In the genomic region with DNA sequence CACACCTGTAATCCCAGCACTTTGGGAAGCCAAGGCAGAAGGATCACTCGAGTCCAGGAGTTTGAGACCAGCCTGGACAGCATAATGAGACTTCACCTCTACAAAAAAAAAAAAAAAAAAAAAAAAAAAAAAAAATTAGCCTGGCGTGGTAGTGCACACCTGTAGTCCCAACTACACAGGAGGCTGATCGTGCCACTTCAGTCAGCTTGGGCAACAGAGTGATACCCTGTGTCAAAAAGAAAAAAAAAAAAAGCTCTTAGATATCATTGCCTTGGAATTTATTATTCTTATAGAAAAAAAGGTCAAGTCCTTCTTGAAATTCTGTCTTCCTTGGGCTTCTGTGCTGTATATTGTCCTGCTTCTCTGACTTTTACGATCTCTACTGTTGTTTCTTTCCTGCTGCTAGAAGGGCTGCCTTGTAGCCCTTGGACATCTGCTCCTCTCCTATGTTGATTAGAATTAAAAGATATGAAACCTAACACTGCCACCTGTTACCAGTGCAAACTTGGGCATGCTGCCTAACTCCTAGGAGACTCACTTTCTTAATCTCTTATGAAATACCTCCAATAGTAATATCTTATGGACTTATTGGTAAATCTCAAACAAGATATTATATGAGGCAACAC, we compare ENCODE assay signal across 18 cellular contexts. TPM values are rescaled to one million over a fixed set of nuclear protein-coding genes. Genes with fewer than 3 reads are reported as not detected.
DNase-seq lines count a peak whose midpoint lies in the region; ATAC-seq, FAIRE-seq and TF ChIP-seq lines count a peak whose summit lies in the region.
"Had no signal": no experiment of that assay in that cellular context is flagged by ENCODE, and none has a peak within 500 bp of the region (broad histone marks: within the 10 kb centered on the region; RNA-seq: fewer than 3 reads in every experiment).

No MANE protein-coding gene starts in this region.

- peaks cover 55% of the 10 kb centered on the region for H3K79me2 ChIP-seq in GM12878 (ENCODE audit: control insufficient read depth, insufficient read depth, low read length)

- POLR2A ChIA-PET in GM12878 (lab: Charles Lee) = no interaction called here

- H3K4me3 Mint-ChIP-seq in stimulated activated naive B cell treated with anti-CD40 and anti-IgM and Interleukin-4, amounts not matched to agents 10 μg/mL and 1 μg/mL and 100 μg/mL, for 72 hours = peak overlapping the region in 1 of 2 donors; percentile 44
- no peak overlapping the region for H3K4me3 Mint-ChIP-seq in HFFc6
- H3K4me3 Mint-ChIP-seq: activated CD4-positive, alpha-beta T cell treated with anti-CD3 and anti-CD28 coated beads, Interleukin-2, amount 10 ng/mL, durations not matched to agents 24 days and 14 days had no signal

- peaks cover 10 to 18% of the 10 kb centered on the region in 2 donors for H3K36me3 Mint-ChIP-seq in stimulated activated naive B cell treated with anti-CD40 and anti-IgM and Interleukin-4, amounts not matched to agents 10 μg/mL and 1 μg/mL and 100 μg/mL, for 72 hours
- no peaks in the 10 kb centered on the region for H3K36me3 Mint-ChIP-seq in HFFc6 (ENCODE audit: low read depth)

- H3K27me3 ChIP-seq in GM12878 (replicated peaks in 1 of 2; ENCODE audit: control insufficient read depth in 2 of 2, insufficient read depth in 2 of 2, low read length in 1 of 2) = no peaks in the 10 kb centered on the region
- H3K27me3 ChIP-seq: Peyer's patch, sigmoid colon had no signal

- in situ Hi-C loops in GM12878 (cut with MboI) = no loop called here

- H3K4me3 ChIP-seq in GM12878 = no peak overlapping the region
- H3K4me3 ChIP-seq: Peyer's patch, sigmoid colon had no signal

- no peak overlapping the region for H3K9ac ChIP-seq in GM12878 (ENCODE audit: control insufficient read depth, insufficient read depth, low read length)

- H3K27me3 Mint-ChIP-seq in stimulated activated naive B cell treated with anti-CD40 and anti-IgM and Interleukin-4, amounts not matched to agents 10 μg/mL and 1 μg/mL and 100 μg/mL, for 72 hours = no peaks in the 10 kb centered on the region
- H3K27me3 Mint-ChIP-seq in HFFc6 (ENCODE audit: insufficient read depth) = no peaks in the 10 kb centered on the region
- H3K27me3 Mint-ChIP-seq: activated CD4-positive, alpha-beta T cell treated with anti-CD3 and anti-CD28 coated beads, Interleukin-2, amount 10 ng/mL, durations not matched to agents 24 days and 14 days; CD4-positive, CD25-positive, alpha-beta regulatory T cell had no signal

- FAIRE-seq in GM12878 (lab: Jason Lieb, UNC) = no peak

- no peaks in the 10 kb centered on the region for H3K9me3 Mint-ChIP-seq in stimulated activated naive B cell treated with anti-CD40 and anti-IgM and Interleukin-4, amounts not matched to agents 10 μg/mL and 1 μg/mL and 100 μg/mL, for 72 hours
- no peaks in the 10 kb centered on the region for H3K9me3 Mint-ChIP-seq in HFFc6
- H3K9me3 Mint-ChIP-seq: activated CD4-positive, alpha-beta T cell treated with anti-CD3 and anti-CD28 coated beads, Interleukin-2, amount 10 ng/mL, durations not matched to agents 24 days and 14 days; CD4-positive, CD25-positive, alpha-beta regulatory T cell had no signal

- TF ChIP-seq POLR2A in GM12878 (IDR thresholded peaks at IDR 0.05; ENCODE audit: low read depth, low read length) = no peak

- DNase-seq in NCI-H1092 treated with DMSO at 0.1 percent for 48 hours (lab: John Stamatoyannopoulos, UW) = peak; percentile 24
- no peak for DNase-seq in NCI-H1092 (lab: John Stamatoyannopoulos, UW)
- DNase-seq in NCI-H2171 treated with DMSO at 0.1 percent for 48 hours (lab: John Stamatoyannopoulos, UW) = peak; percentile 98
- DNase-seq in GM12878 (ENCODE audit: low read depth, low spot score) = no peak
- DNase-seq in stimulated activated naive B cell treated with anti-CD40 and anti-IgM and Interleukin-4, amounts not matched to agents 10 μg/mL and 1 μg/mL and 100 μg/mL, for 72 hours = no peak
- DNase-seq in mesenteric fat pad (ENCODE audit: low spot score) = no peak
- no peak for DNase-seq in HFFc6
- DNase-seq: activated CD4-positive, alpha-beta T cell treated with anti-CD3 and anti-CD28 coated beads, Interleukin-2, amount 10 ng/mL, durations not matched to agents 24 days and 14 days; amygdala; CD4-positive, CD25-positive, alpha-beta regulatory T cell; dermis blood vessel endothelial cell; hypothalamus; NCI-H2081 treated with DMSO at 0.1 percent for 48 hours; Peyer's patch; sigmoid colon; T-helper 2 cell had no signal

- WGBS in GM12878 (ENCODE audit: insufficient coverage, insufficient replicate concordance, low lambda C conversion rate, missing lambda C conversion rate) = 62% methylated on average over 3 of the region's 4 CpGs

- CTCF ChIA-PET in GM12878 (lab: Yijun Ruan, JAX) = interaction anchor here (0.9 kb wide), 1 partner anchor 27 kb away, joined by 4 read pairs; a partner anchor contains a TSS

- H3K4me1 ChIP-seq in GM12878 (ENCODE audit: control insufficient read depth, insufficient read depth, low read length) = peaks cover 39% of the 10 kb centered on the region

- TF ChIP-seq CTCF in GM12878 (IDR thresholded peaks at IDR 0.05 in 2 of 3, conservative IDR thresholded peaks at IDR 0.05 in 1 of 3; ENCODE audit: control insufficient read depth in 2 of 3, extremely low read depth in 1 of 3, insufficient read depth in 1 of 3, low read depth in 3 of 3, low read length in 3 of 3) (no peak), HFFc6 (IDR thresholded peaks at IDR 0.05) (no peak)

- intact Hi-C loops in GM12878 (cut with micrococcal nuclease; ENCODE audit: unreplicated experiment) = no loop called here

- ATAC-seq in GM12878 = no peak
- no peak for ATAC-seq in stimulated activated naive B cell treated with anti-CD40 and anti-IgM and Interleukin-4, amounts not matched to agents 10 μg/mL and 1 μg/mL and 100 μg/mL, for 72 hours (replicated peaks)
- no peak for ATAC-seq in HG03521 (IDR thresholded peaks at IDR 0.05; ENCODE audit: unreplicated experiment)

- H4K20me1 ChIP-seq in GM12878 (ENCODE audit: control insufficient read depth, insufficient read depth) = no peaks in the 10 kb centered on the region

- no peaks in the 10 kb centered on the region for H3K9me3 ChIP-seq in GM12878 (replicated peaks; ENCODE audit: control insufficient read depth, insufficient read depth, low read length)
- H3K9me3 ChIP-seq: Peyer's patch, sigmoid colon had no signal

- peaks cover 32 to 53% of the 10 kb centered on the region in 2 donors for H3K4me1 Mint-ChIP-seq in stimulated activated naive B cell treated with anti-CD40 and anti-IgM and Interleukin-4, amounts not matched to agents 10 μg/mL and 1 μg/mL and 100 μg/mL, for 72 hours
- peaks cover 17% of the 10 kb centered on the region for H3K4me1 Mint-ChIP-seq in HFFc6 (ENCODE audit: low read depth)

- TF ChIP-seq RAD21 in GM12878 (IDR thresholded peaks at IDR 0.05; ENCODE audit: insufficient read depth, low read depth, low read length) = no peak

- no peak for TF ChIP-seq EP300 in GM12878 (IDR thresholded peaks at IDR 0.05; ENCODE audit: borderline replicate concordance in 1 of 2, control insufficient read depth in 1 of 2, low read depth in 2 of 2, low read length in 2 of 2)

- no peaks in the 10 kb centered on the region; a peak in 1 of 4 replicates for H3K36me3 ChIP-seq in GM12878 (ENCODE audit: control insufficient read depth in 2 of 2, insufficient read depth in 2 of 2, low read length in 1 of 2)

- RAD21 ChIA-PET in GM12878 (lab: Charles Lee; ENCODE audit: unreplicated experiment) = no interaction called here

- H3K4me2 ChIP-seq in GM12878 (ENCODE audit: control insufficient read depth, insufficient read depth) = peak overlapping the region; percentile 77

- BruUV-seq in GM12878 (replicated peaks; lab: Mats Ljungman, UMichigan) = no TSS peak

- SMC1A ChIA-PET in GM12878 (lab: Charles Lee; ENCODE audit: uncharacterized antibody, unreplicated experiment) = no interaction called here

- H3K27ac Mint-ChIP-seq in stimulated activated naive B cell treated with anti-CD40 and anti-IgM and Interleukin-4, amounts not matched to agents 10 μg/mL and 1 μg/mL and 100 μg/mL, for 72 hours = peak overlapping the region; percentile 53
- no peak overlapping the region for H3K27ac Mint-ChIP-seq in HFFc6
- H3K27ac Mint-ChIP-seq: activated CD4-positive, alpha-beta T cell treated with anti-CD3 and anti-CD28 coated beads, Interleukin-2, amount 10 ng/mL, durations not matched to agents 24 days and 14 days; CD4-positive, CD25-positive, alpha-beta regulatory T cell had no signal

- H2AFZ ChIP-seq in GM12878 (ENCODE audit: control insufficient read depth, low read depth, low read length) = no peak overlapping the region; the same call in 1 of the 2 replicates

- no peak overlapping the region for H3K27ac ChIP-seq in GM12878 (ENCODE audit: control insufficient read depth, insufficient read depth)
- H3K27ac ChIP-seq: 22Rv1, sigmoid colon had no signal

RNA-seq across cellular contexts. Expression of a gene that starts 5.7 kb away (rescaled TPM):
- total RNA-seq in GM12878 (2013; cell fraction: nucleolus; rRNA removed) = 33.5 and 40.3 TPM in 2 replicates
- 36.7 and 51.0 TPM in 2 replicates for total RNA-seq in GM12878 (2014; rRNA removed)
- 38.4 and 41.4 TPM in 2 replicates for total RNA-seq in GM12878 (2014; rRNA removed; fragmentation: Illumina TruSeq; extraction: Trizol)
- 44.8 and 49.1 TPM in 2 replicates for total RNA-seq in GM12878 (2021)
- polyA plus RNA-seq in GM12878 (2011; ENCODE audit: low read depth) = 17.6 TPM
- 40.3 and 51.2 TPM in 2 replicates for polyA plus RNA-seq in GM12878 (2011; rRNA removed)
- polyA plus RNA-seq in GM12878 (2011; cell fraction: cytosol; rRNA removed) = 20.4 and 22.1 TPM in 2 replicates
- 12.5 and 16.4 TPM in 2 replicates for polyA plus RNA-seq in GM12878 (2011; cell fraction: nucleus; rRNA removed)
- polyA plus RNA-seq in GM12878 (2012) = 16.5 and 21.0 TPM in 2 replicates
- 26.4 and 26.7 TPM in 2 replicates for polyA plus RNA-seq in GM12878 (2014; fragmentation: Illumina TruSeq; extraction: Trizol)
- polyA plus RNA-seq in GM12878 (2014; fragmentation: Nextera tagmentation; extraction: Ambion mirVana) = 10 to 100 TPM; 32.2 to 54.9 TPM
- 37.6 and 41.3 TPM in 2 replicates for polyA plus RNA-seq in GM12878 (2014; rRNA removed)
- polyA plus RNA-seq in GM12878 (2016; fragmentation: Nextera tagmentation; extraction: Ambion mirVana) = 10 to 100 TPM; 45.7 to 51.6 TPM
- 57.9 and 62.6 TPM in 2 replicates for polyA minus RNA-seq in GM12878 (2011; rRNA and poly(A)+ RNA removed)
- 22.2 TPM in 2 replicates for polyA minus RNA-seq in GM12878 (2011; cell fraction: cytosol; rRNA and poly(A)+ RNA removed)
- polyA minus RNA-seq in GM12878 (2011; cell fraction: nucleus; rRNA and poly(A)+ RNA removed) = 8.2 and 15.1 TPM in 2 replicates
- 24.9 TPM for total RNA-seq in mesenteric fat pad
- total RNA-seq in HFFc6 (2021; fragmentation: NEBNext Ultra II Directional; extraction: Animal tissue kit (Norgen Biotek cat#: 25700)) = 10 to 100 TPM; 24.0 to 41.6 (median 33.9) TPM

RNA-seq across cellular contexts. Expression of a gene that starts 27.5 kb away (rescaled TPM):
- total RNA-seq in GM12878 (2013; cell fraction: nucleolus; rRNA removed) = 19.8 and 21.9 TPM in 2 replicates
- total RNA-seq in GM12878 (2014; rRNA removed) = 5.1 and 6.6 TPM in 2 replicates
- total RNA-seq in GM12878 (2014; rRNA removed; fragmentation: Illumina TruSeq; extraction: Trizol) = 6.9 and 7.9 TPM in 2 replicates
- 4.6 and 5.1 TPM in 2 replicates for total RNA-seq in GM12878 (2021)
- 1.1 TPM for polyA plus RNA-seq in GM12878 (2011; ENCODE audit: low read depth)
- 4.8 and 9.8 TPM in 2 replicates for polyA plus RNA-seq in GM12878 (2011; rRNA removed)
- polyA plus RNA-seq in GM12878 (2011; cell fraction: cytosol; rRNA removed) = 1.2 and 1.4 TPM in 2 replicates
- 2.3 and 3.2 TPM in 2 replicates for polyA plus RNA-seq in GM12878 (2011; cell fraction: nucleus; rRNA removed)
- 3.7 and 4.7 TPM in 2 replicates for polyA plus RNA-seq in GM12878 (2012)
- 6.7 and 10.6 TPM in 2 replicates for polyA plus RNA-seq in GM12878 (2014; fragmentation: Illumina TruSeq; extraction: Trizol)
- polyA plus RNA-seq in GM12878 (2014; fragmentation: Nextera tagmentation; extraction: Ambion mirVana) = 10 to 100 TPM; 13.4 to 18.0 TPM
- 3.9 and 4.1 TPM in 2 replicates for polyA plus RNA-seq in GM12878 (2014; rRNA removed)
- 10 to 100 TPM; 11.5 to 11.8 TPM for polyA plus RNA-seq in GM12878 (2016; fragmentation: Nextera tagmentation; extraction: Ambion mirVana)
- polyA minus RNA-seq in GM12878 (2011; rRNA and poly(A)+ RNA removed) = 2.7 and 3.9 TPM in 2 replicates
- 1.5 and 2.2 TPM in 2 replicates for polyA minus RNA-seq in GM12878 (2011; cell fraction: cytosol; rRNA and poly(A)+ RNA removed)
- polyA minus RNA-seq in GM12878 (2011; cell fraction: nucleus; rRNA and poly(A)+ RNA removed) = 6.2 and 6.5 TPM in 2 replicates
- total RNA-seq in mesenteric fat pad = 10.1 TPM
- total RNA-seq in HFFc6 (2021; fragmentation: NEBNext Ultra II Directional; extraction: Animal tissue kit (Norgen Biotek cat#: 25700)) = 1 to 10 TPM; 3.8 to 5.1 (median 4.4) TPM

RNA-seq across cellular contexts. Expression of a gene that starts 28.0 kb away (rescaled TPM):
- 316 TPM in 2 replicates for total RNA-seq in GM12878 (2013; cell fraction: nucleolus; rRNA removed)
- total RNA-seq in GM12878 (2014; rRNA removed) = 27.1 and 29.7 TPM in 2 replicates
- total RNA-seq in GM12878 (2014; rRNA removed; fragmentation: Illumina TruSeq; extraction: Trizol) = 23.5 and 28.6 TPM in 2 replicates
- 35.1 and 40.1 TPM in 2 replicates for total RNA-seq in GM12878 (2021)
- polyA plus RNA-seq in GM12878 (2011; ENCODE audit: low read depth) = 17.8 TPM
- polyA plus RNA-seq in GM12878 (2011; rRNA removed) = 88.7 and 146 TPM in 2 replicates
- polyA plus RNA-seq in GM12878 (2011; cell fraction: cytosol; rRNA removed) = 24.7 and 27.1 TPM in 2 replicates
- polyA plus RNA-seq in GM12878 (2011; cell fraction: nucleus; rRNA removed) = 189 and 236 TPM in 2 replicates
- 25.4 and 33.2 TPM in 2 replicates for polyA plus RNA-seq in GM12878 (2012)
- polyA plus RNA-seq in GM12878 (2014; fragmentation: Illumina TruSeq; extraction: Trizol) = 67.8 and 76.1 TPM in 2 replicates
- polyA plus RNA-seq in GM12878 (2014; fragmentation: Nextera tagmentation; extraction: Ambion mirVana) = 10 to 100 TPM; 11.2 to 14.6 TPM
- 38.3 and 40.9 TPM in 2 replicates for polyA plus RNA-seq in GM12878 (2014; rRNA removed)
- 10 to 100 TPM; 23.5 to 24.8 TPM for polyA plus RNA-seq in GM12878 (2016; fragmentation: Nextera tagmentation; extraction: Ambion mirVana)
- 39.5 and 41.9 TPM in 2 replicates for polyA minus RNA-seq in GM12878 (2011; rRNA and poly(A)+ RNA removed)
- polyA minus RNA-seq in GM12878 (2011; cell fraction: cytosol; rRNA and poly(A)+ RNA removed) = 13.4 and 16.2 TPM in 2 replicates
- 69.5 and 115 TPM in 2 replicates for polyA minus RNA-seq in GM12878 (2011; cell fraction: nucleus; rRNA and poly(A)+ RNA removed)
- 51.5 TPM for total RNA-seq in mesenteric fat pad
- total RNA-seq in HFFc6 (2021; fragmentation: NEBNext Ultra II Directional; extraction: Animal tissue kit (Norgen Biotek cat#: 25700)) = 10 to 100 TPM; 23.4 to 32.5 (median 30.5) TPM

Comparison
In these comparisons a context has a peak if more than half of its experiments do, and no peak if none do; other contexts are left out.
1. DNase-seq: peak in NCI-H1092 treated with DMSO at 0.1 percent for 48 hours (single experiment) and NCI-H2171 treated with DMSO at 0.1 percent for 48 hours (single experiment); none in NCI-H1092 (single experiment), GM12878 (single experiment), stimulated activated naive B cell treated with anti-CD40 and anti-IgM and Interleukin-4, amounts not matched to agents 10 μg/mL and 1 μg/mL and 100 μg/mL, for 72 hours (single experiment), mesenteric fat pad (single experiment) and HFFc6 (single experiment).